In genomic region chr11:326592-326841, GRCh38 we compare ENCODE assay signal across 10 cellular contexts.
DNase-seq lines count a peak whose midpoint lies in the region; ATAC-seq and TF ChIP-seq lines count a peak whose summit lies in the region.
"Had no signal": no experiment of that assay in that cellular context is flagged by ENCODE, and none has a peak within 500 bp of the region (broad histone marks: within the 10 kb centered on the region; RNA-seq: fewer than 3 reads in every experiment).

No MANE protein-coding gene starts in this region.

- ATAC-seq in HG03175 (IDR thresholded peaks at IDR 0.05; ENCODE audit: unreplicated experiment): peak; percentile 10
- no peak for ATAC-seq in HG03280 (IDR thresholded peaks at IDR 0.05; ENCODE audit: unreplicated experiment)

- peak; percentile 80 for DNase-seq in coronary artery (ENCODE audit: low spot score)
- DNase-seq in glomerular visceral epithelial cell (ENCODE audit: extremely low spot score): no peak
- DNase-seq in NCI-H526 treated with DMSO at 0.1 percent for 48 hours (lab: John Stamatoyannopoulos, UW): no peak
- no peak for DNase-seq in NCI-H1694 (lab: John Stamatoyannopoulos, UW)
- DNase-seq: NCI-H1417 had no signal

- peak overlapping the region; percentile 93 for H3K27ac ChIP-seq in BLaER1
- peak overlapping the region; percentile 77 to 88 for H3K27ac ChIP-seq in coronary artery
- H3K27ac ChIP-seq in neutrophil: peak overlapping the region; percentile 99

- H3K4me2 ChIP-seq in BLaER1: peak overlapping the region; percentile 91

- H3K4me3 ChIP-seq in BLaER1 (peak overlapping the region; percentile 40), coronary artery (peak overlapping the region; percentile 17), neutrophil (ENCODE audit: low read depth in 1 of 2, low read length in 1 of 2) (peak overlapping the region; percentile 55 to 57)
- H3K4me3 ChIP-seq: HAP-1 had no signal

- no peaks in the 10 kb centered on the region for H3K36me3 ChIP-seq in BLaER1
- H3K36me3 ChIP-seq in neutrophil: no peaks in the 10 kb centered on the region
- H3K36me3 ChIP-seq: HAP-1 had no signal

- H4K20me1 ChIP-seq in BLaER1: no peaks in the 10 kb centered on the region

- TF ChIP-seq CTCF in coronary artery (IDR thresholded peaks at IDR 0.05) (no peak), neutrophil (IDR thresholded peaks at IDR 0.05) (no peak)

- H3K9me3 ChIP-seq in BLaER1 (no peaks in the 10 kb centered on the region), neutrophil (no peaks in the 10 kb centered on the region)
- H3K9me3 ChIP-seq: HAP-1 had no signal

- peaks cover 76% of the 10 kb centered on the region for H3K4me1 ChIP-seq in BLaER1
- peaks cover 45 to 72% of the 10 kb centered on the region in 2 experiments for H3K4me1 ChIP-seq in neutrophil (ENCODE audit: control insufficient read depth in 1 of 2, insufficient read depth in 1 of 2, low read depth in 1 of 2, low read length in 1 of 2)
- H3K4me1 ChIP-seq: HAP-1 had no signal

- peak overlapping the region; percentile 76 for H3K9ac ChIP-seq in BLaER1

- H3K27me3 ChIP-seq in BLaER1: no peaks in the 10 kb centered on the region
- H3K27me3 ChIP-seq in neutrophil: no peaks in the 10 kb centered on the region
